1 cellular context compared by ENCODE assay signal in the genomic region with DNA sequence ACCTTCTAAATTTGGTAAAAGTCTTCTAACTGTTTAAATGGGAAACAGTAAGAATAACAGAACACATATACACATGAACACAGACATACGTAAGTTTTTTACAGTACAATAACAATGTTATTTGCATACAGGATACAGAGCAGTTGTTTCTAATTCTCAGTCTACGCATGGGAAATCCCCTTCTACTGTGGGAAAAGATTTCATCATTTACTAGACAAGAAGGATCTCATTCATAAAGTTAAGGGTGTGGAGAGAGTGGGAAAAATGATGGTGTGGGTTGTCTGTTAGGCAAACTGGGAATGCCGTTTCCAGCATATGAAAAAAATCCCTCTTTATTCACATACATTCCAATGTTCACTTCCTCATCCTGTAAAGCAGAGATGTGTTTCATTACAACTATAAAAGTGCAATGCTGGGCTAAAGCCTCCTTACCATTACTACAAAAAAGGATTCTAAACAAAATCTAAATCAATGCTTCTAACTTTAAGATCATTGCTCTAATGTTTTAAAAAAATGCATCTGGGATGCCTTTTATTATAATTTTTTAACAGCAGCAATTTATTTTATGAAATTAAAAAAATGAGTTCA.
TF ChIP-seq lines count a peak whose summit lies in the region.

No MANE protein-coding gene starts in this region.

TF ChIP-seq in SK-N-SH, 30 proteins besides CTCF, POLR2A, EP300 and RAD21 (continued from another document):
- TF ChIP-seq, protein P1, sequence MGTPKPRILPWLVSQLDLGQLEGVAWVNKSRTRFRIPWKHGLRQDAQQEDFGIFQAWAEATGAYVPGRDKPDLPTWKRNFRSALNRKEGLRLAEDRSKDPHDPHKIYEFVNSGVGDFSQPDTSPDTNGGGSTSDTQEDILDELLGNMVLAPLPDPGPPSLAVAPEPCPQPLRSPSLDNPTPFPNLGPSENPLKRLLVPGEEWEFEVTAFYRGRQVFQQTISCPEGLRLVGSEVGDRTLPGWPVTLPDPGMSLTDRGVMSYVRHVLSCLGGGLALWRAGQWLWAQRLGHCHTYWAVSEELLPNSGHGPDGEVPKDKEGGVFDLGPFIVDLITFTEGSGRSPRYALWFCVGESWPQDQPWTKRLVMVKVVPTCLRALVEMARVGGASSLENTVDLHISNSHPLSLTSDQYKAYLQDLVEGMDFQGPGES (IDR thresholded peaks at IDR 0.05; ENCODE audit: low read depth, low read length), result no peak
- TF ChIP-seq POLR2AphosphoS5 (IDR thresholded peaks at IDR 0.05; ENCODE audit: low read depth, low read length) (no peak), RCOR1 (IDR thresholded peaks at IDR 0.05; ENCODE audit: low read length) (no peak), NRF1 (IDR thresholded peaks at IDR 0.05; ENCODE audit: low read depth, low read length) (no peak), ELF1 (IDR thresholded peaks at IDR 0.05) (no peak)
- TF ChIP-seq, protein P2, sequence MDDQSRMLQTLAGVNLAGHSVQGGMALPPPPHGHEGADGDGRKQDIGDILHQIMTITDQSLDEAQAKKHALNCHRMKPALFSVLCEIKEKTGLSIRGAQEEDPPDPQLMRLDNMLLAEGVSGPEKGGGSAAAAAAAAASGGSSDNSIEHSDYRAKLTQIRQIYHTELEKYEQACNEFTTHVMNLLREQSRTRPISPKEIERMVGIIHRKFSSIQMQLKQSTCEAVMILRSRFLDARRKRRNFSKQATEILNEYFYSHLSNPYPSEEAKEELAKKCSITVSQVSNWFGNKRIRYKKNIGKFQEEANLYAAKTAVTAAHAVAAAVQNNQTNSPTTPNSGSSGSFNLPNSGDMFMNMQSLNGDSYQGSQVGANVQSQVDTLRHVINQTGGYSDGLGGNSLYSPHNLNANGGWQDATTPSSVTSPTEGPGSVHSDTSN (IDR thresholded peaks at IDR 0.05), result no peak
